1 cellular context compared by ENCODE assay signal in the genomic region with DNA sequence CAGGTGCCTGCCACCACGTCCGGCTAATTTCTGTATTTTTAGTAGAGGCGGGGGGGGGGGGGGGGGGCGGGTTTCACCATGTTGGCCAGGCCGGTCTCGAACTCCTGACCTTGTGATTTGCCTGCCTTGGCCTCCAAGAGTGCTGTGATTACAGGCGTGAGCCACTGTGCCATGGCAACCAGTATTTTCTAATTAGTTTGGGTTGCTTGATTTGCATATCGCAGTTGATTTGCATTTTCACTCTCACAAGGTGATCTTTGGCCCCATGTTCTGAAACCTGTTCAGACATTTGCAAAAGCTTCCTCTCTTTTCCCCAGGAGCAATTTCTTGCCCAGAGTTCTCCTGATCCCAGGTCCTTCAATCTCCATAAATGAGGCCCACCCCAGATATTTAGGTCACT.
TF ChIP-seq lines count a peak whose summit lies in the region.

No MANE protein-coding gene starts in this region.

TF ChIP-seq in GM23338, 12 proteins besides CTCF, POLR2A, EP300 and RAD21 (continued from another document):
- TF ChIP-seq, protein P1, sequence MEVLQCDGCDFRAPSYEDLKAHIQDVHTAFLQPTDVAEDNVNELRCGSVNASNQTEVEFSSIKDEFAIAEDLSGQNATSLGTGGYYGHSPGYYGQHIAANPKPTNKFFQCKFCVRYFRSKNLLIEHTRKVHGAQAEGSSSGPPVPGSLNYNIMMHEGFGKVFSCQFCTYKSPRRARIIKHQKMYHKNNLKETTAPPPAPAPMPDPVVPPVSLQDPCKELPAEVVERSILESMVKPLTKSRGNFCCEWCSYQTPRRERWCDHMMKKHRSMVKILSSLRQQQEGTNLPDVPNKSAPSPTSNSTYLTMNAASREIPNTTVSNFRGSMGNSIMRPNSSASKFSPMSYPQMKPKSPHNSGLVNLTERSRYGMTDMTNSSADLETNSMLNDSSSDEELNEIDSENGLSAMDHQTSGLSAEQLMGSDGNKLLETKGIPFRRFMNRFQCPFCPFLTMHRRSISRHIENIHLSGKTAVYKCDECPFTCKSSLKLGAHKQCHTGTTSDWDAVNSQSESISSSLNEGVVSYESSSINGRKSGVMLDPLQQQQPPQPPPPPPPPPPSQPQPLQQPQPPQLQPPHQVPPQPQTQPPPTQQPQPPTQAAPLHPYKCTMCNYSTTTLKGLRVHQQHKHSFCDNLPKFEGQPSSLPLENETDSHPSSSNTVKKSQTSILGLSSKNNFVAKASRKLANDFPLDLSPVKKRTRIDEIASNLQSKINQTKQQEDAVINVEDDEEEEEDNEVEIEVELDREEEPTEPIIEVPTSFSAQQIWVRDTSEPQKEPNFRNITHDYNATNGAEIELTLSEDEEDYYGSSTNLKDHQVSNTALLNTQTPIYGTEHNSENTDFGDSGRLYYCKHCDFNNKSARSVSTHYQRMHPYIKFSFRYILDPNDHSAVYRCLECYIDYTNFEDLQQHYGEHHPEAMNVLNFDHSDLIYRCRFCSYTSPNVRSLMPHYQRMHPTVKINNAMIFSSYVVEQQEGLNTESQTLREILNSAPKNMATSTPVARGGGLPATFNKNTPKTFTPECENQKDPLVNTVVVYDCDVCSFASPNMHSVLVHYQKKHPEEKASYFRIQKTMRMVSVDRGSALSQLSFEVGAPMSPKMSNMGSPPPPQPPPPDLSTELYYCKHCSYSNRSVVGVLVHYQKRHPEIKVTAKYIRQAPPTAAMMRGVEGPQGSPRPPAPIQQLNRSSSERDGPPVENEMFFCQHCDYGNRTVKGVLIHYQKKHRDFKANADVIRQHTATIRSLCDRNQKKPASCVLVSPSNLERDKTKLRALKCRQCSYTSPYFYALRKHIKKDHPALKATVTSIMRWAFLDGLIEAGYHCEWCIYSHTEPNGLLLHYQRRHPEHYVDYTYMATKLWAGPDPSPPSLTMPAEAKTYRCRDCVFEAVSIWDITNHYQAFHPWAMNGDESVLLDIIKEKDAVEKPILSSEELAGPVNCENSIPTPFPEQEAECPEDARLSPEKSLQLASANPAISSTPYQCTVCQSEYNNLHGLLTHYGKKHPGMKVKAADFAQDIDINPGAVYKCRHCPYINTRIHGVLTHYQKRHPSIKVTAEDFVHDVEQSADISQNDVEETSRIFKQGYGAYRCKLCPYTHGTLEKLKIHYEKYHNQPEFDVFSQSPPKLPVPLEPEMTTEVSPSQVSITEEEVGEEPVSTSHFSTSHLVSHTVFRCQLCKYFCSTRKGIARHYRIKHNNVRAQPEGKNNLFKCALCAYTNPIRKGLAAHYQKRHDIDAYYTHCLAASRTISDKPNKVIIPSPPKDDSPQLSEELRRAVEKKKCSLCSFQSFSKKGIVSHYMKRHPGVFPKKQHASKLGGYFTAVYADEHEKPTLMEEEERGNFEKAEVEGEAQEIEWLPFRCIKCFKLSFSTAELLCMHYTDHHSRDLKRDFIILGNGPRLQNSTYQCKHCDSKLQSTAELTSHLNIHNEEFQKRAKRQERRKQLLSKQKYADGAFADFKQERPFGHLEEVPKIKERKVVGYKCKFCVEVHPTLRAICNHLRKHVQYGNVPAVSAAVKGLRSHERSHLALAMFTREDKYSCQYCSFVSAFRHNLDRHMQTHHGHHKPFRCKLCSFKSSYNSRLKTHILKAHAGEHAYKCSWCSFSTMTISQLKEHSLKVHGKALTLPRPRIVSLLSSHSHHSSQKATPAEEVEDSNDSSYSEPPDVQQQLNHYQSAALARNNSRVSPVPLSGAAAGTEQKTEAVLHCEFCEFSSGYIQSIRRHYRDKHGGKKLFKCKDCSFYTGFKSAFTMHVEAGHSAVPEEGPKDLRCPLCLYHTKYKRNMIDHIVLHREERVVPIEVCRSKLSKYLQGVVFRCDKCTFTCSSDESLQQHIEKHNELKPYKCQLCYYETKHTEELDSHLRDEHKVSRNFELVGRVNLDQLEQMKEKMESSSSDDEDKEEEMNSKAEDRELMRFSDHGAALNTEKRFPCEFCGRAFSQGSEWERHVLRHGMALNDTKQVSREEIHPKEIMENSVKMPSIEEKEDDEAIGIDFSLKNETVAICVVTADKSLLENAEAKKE (CRISPR knock-in tag; IDR thresholded peaks at IDR 0.05), result no peak
- no peak for TF ChIP-seq CREB1 (CRISPR knock-in tag; IDR thresholded peaks at IDR 0.05; ENCODE audit: low read depth)
- no peak for TF ChIP-seq NANOG (IDR thresholded peaks at IDR 0.05; ENCODE audit: borderline replicate concordance)
- no peak for TF ChIP-seq EZH2phosphoT487 (IDR thresholded peaks at IDR 0.05; ENCODE audit: unreplicated experiment)
- TF ChIP-seq ZNF114 (CRISPR knock-in tag; IDR thresholded peaks at IDR 0.05), result no peak
- no peak for TF ChIP-seq STAT1 (IDR thresholded peaks at IDR 0.05; ENCODE audit: unreplicated experiment)
- TF ChIP-seq, protein P2, sequence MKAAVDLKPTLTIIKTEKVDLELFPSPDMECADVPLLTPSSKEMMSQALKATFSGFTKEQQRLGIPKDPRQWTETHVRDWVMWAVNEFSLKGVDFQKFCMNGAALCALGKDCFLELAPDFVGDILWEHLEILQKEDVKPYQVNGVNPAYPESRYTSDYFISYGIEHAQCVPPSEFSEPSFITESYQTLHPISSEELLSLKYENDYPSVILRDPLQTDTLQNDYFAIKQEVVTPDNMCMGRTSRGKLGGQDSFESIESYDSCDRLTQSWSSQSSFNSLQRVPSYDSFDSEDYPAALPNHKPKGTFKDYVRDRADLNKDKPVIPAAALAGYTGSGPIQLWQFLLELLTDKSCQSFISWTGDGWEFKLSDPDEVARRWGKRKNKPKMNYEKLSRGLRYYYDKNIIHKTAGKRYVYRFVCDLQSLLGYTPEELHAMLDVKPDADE (IDR thresholded peaks at IDR 0.05), result no peak
- TF ChIP-seq, protein P3, sequence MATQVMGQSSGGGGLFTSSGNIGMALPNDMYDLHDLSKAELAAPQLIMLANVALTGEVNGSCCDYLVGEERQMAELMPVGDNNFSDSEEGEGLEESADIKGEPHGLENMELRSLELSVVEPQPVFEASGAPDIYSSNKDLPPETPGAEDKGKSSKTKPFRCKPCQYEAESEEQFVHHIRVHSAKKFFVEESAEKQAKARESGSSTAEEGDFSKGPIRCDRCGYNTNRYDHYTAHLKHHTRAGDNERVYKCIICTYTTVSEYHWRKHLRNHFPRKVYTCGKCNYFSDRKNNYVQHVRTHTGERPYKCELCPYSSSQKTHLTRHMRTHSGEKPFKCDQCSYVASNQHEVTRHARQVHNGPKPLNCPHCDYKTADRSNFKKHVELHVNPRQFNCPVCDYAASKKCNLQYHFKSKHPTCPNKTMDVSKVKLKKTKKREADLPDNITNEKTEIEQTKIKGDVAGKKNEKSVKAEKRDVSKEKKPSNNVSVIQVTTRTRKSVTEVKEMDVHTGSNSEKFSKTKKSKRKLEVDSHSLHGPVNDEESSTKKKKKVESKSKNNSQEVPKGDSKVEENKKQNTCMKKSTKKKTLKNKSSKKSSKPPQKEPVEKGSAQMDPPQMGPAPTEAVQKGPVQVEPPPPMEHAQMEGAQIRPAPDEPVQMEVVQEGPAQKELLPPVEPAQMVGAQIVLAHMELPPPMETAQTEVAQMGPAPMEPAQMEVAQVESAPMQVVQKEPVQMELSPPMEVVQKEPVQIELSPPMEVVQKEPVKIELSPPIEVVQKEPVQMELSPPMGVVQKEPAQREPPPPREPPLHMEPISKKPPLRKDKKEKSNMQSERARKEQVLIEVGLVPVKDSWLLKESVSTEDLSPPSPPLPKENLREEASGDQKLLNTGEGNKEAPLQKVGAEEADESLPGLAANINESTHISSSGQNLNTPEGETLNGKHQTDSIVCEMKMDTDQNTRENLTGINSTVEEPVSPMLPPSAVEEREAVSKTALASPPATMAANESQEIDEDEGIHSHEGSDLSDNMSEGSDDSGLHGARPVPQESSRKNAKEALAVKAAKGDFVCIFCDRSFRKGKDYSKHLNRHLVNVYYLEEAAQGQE (IDR thresholded peaks at IDR 0.05; ENCODE audit: unreplicated experiment), result no peak
